In the genomic region with DNA sequence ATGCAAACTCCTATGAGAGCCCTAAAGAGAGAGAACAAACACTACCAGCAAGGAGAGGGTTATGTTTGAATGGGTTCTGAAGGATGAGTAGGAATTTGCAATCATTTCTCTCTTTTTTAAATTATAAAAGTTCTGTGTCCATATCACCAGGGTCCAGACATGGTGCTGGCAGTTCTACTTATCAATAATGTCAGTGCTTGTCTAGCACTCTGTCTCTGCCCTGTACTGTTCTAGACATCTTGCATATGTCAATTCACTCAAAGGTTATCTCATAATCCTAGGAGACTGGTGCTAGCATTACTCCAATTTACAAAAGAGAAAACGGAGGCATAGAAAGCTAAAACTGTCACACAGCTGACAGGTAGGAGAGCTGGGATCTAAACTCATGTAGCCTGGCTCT, we compare ENCODE assay signal across 18 cellular contexts.
DNase-seq lines count a peak whose midpoint lies in the region; ATAC-seq and TF ChIP-seq lines count a peak whose summit lies in the region.
"Had no signal": no experiment of that assay in that cellular context is flagged by ENCODE, and none has a peak within 500 bp of the region (broad histone marks: within the 10 kb centered on the region; RNA-seq: fewer than 3 reads in every experiment).

No MANE protein-coding gene starts in this region.

- DNase-seq in cardiac muscle cell (ENCODE audit: low read depth in 1 of 2, low spot score in 1 of 2) (no peak), left ventricle myocardium inferior (no peak), erythroblast (lab: John Stamatoyannopoulos, UW) (peak; percentile 68 to 87), smooth muscle cell (lab: John Stamatoyannopoulos, UW; ENCODE audit: unreplicated experiment) (no peak)
- DNase-seq: ACHN; BE2C; C1 segment of cervical spinal cord; CD4-positive, CD25-positive, alpha-beta regulatory T cell; CD8-positive, alpha-beta memory T cell; COR-L47; DMS 273 treated with DMSO at 0.1 percent for 48 hours; GDM1; GOT3; H7; HFFc6 had no signal

- H3K9me3 ChIP-seq in cardiac muscle cell (ENCODE audit: low read depth) (no peaks in the 10 kb centered on the region), left ventricle myocardium inferior (replicated peaks) (no peaks in the 10 kb centered on the region), smooth muscle cell (replicated peaks; ENCODE audit: low read depth) (no peaks in the 10 kb centered on the region)
- H3K9me3 ChIP-seq: BE2C had no signal

- H3K4me3 ChIP-seq in cardiac muscle cell (no peak overlapping the region), left ventricle myocardium inferior (no peak overlapping the region), smooth muscle cell (no peak overlapping the region)

- H3K36me3 ChIP-seq in cardiac muscle cell (no peaks in the 10 kb centered on the region), left ventricle myocardium inferior (no peaks in the 10 kb centered on the region), smooth muscle cell (ENCODE audit: low read depth) (no peaks in the 10 kb centered on the region)
- H3K36me3 ChIP-seq: BE2C had no signal

- ATAC-seq in HG03521 (IDR thresholded peaks at IDR 0.05; ENCODE audit: unreplicated experiment) (no peak), GM18861 (IDR thresholded peaks at IDR 0.05; ENCODE audit: unreplicated experiment) (no peak)
- ATAC-seq: HCT116 had no signal

- H3K27ac ChIP-seq in cardiac muscle cell: peak overlapping the region; percentile 19
- H3K27ac ChIP-seq in left ventricle myocardium inferior (replicated peaks): no peak overlapping the region
- no peak overlapping the region for H3K27ac ChIP-seq in smooth muscle cell (ENCODE audit: low read depth)

- H4K20me1 ChIP-seq in smooth muscle cell (ENCODE audit: low read depth): no peaks in the 10 kb centered on the region

- no peak overlapping the region for H3K9ac ChIP-seq in smooth muscle cell (ENCODE audit: low read depth)

- peaks cover 3% of the 10 kb centered on the region for H3F3A ChIP-seq in smooth muscle cell (ENCODE audit: low read depth)

- H3K79me2 ChIP-seq in smooth muscle cell (ENCODE audit: low read depth): no peaks in the 10 kb centered on the region

- H3K4me1 ChIP-seq in cardiac muscle cell (ENCODE audit: low read depth): peaks cover 54% of the 10 kb centered on the region
- no peaks in the 10 kb centered on the region for H3K4me1 ChIP-seq in left ventricle myocardium inferior
- peaks cover 20% of the 10 kb centered on the region for H3K4me1 ChIP-seq in smooth muscle cell (ENCODE audit: low read depth)

- H3K27me3 ChIP-seq in cardiac muscle cell (no peaks in the 10 kb centered on the region), left ventricle myocardium inferior (ENCODE audit: low read depth) (peaks cover 13% of the 10 kb centered on the region), smooth muscle cell (ENCODE audit: low read depth) (no peaks in the 10 kb centered on the region)
- H3K27me3 ChIP-seq: BE2C had no signal

- TF ChIP-seq CTCF in cardiac muscle cell (IDR thresholded peaks at IDR 0.05; ENCODE audit: low read depth, low read length) (no peak), left ventricle myocardium inferior (IDR thresholded peaks at IDR 0.05; ENCODE audit: borderline replicate concordance) (no peak), smooth muscle cell (IDR thresholded peaks at IDR 0.05; ENCODE audit: borderline replicate concordance, insufficient read depth, poor library complexity, severe bottlenecking) (no peak)

- 80% methylated on average over 1 of the region's 1 CpG for WGBS in smooth muscle cell (ENCODE audit: low lambda C conversion rate)

- TF ChIP-seq POLR2A in erythroblast (IDR thresholded peaks at IDR 0.05; ENCODE audit: low read length): peak; percentile 41

- intact Hi-C loops in left ventricle myocardium inferior (cut with micrococcal nuclease): no loop called here

- no peak overlapping the region for H2AFZ ChIP-seq in smooth muscle cell (ENCODE audit: low read depth)

- peak overlapping the region; percentile 74 for H3K4me2 ChIP-seq in smooth muscle cell

Comparison
In these comparisons a context has a peak if more than half of its experiments do, and no peak if none do; other contexts are left out.
1. DNase-seq: peak in erythroblast (2 of 2); none in cardiac muscle cell (0 of 2), left ventricle myocardium inferior (single experiment) and smooth muscle cell (single experiment).